In the genomic region with DNA sequence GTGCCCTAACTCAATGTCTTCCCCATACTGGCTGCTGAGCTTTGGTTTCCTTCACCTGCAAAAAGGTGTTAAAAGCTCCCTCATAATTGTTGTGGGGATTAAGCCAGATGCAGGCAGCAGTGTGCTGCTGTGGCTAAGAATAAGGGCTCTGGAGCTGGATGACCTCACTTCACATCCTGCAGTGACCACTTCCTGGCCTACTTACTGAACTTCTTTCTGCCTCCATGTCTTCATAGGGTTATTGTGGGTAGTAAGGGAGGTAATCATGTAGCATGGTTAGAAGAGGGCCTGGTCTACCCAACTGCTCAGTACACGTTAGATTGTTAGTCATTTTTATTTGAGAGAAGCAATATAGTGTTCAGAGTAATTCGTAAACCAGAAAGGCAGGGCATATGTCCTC, we compare ENCODE assay signal across 8 cellular contexts. TPM values are rescaled to one million over a fixed set of nuclear protein-coding genes. Genes with fewer than 3 reads are reported as not detected.
DNase-seq lines count a peak whose midpoint lies in the region; ATAC-seq and TF ChIP-seq lines count a peak whose summit lies in the region.

No MANE protein-coding gene starts in this region.

- in situ Hi-C loops in astrocyte of the spinal cord (cut with HindIII; ENCODE audit: low sequenced_read_pairs) (no loop called here), G401 (cut with HindIII; ENCODE audit: low sequenced_read_pairs) (no loop called here)

- DNase-seq in AML-193 (lab: John Stamatoyannopoulos, UW), result peak; percentile 65 to 72
- DNase-seq in astrocyte of the spinal cord (ENCODE audit: low read depth, low spot score), result peak; percentile 37
- no peak for DNase-seq in SIG-M5 treated with dmso at 0.1 percent for 504 hours (lab: John Stamatoyannopoulos, UW; ENCODE audit: unreplicated experiment)
- no peak for DNase-seq in DMS53 treated with DMSO at 0.1 percent for 48 hours (lab: John Stamatoyannopoulos, UW; ENCODE audit: unreplicated experiment)
- DNase-seq in G401 (ENCODE audit: low spot score), result no peak
- no peak for DNase-seq in LoVo (ENCODE audit: low spot score)

- no peak overlapping the region for H3K4me3 ChIP-seq in astrocyte of the spinal cord (ENCODE audit: low read depth, low read length)

- ATAC-seq in GM19035 (IDR thresholded peaks at IDR 0.05; ENCODE audit: unreplicated experiment) (peak; percentile 81), HG03432 (IDR thresholded peaks at IDR 0.05; ENCODE audit: unreplicated experiment) (peak; percentile 84)

- TF ChIP-seq CTCF in astrocyte of the spinal cord (IDR thresholded peaks at IDR 0.05; ENCODE audit: low read depth, low read length), result no peak

RNA-seq across cellular contexts. Expression of gene GYG1, which starts 18.4 kb away (rescaled TPM):
- total RNA-seq in G401 (2014; rRNA removed; shearing (Covaris generic)), result 120 and 135 TPM in 2 replicates

Comparison
In these comparisons a context has a peak if more than half of its experiments do, and no peak if none do; other contexts are left out.
1. DNase-seq: peak in AML-193 (2 of 2) and astrocyte of the spinal cord (single experiment); none in SIG-M5 treated with dmso at 0.1 percent for 504 hours (single experiment), DMS53 treated with DMSO at 0.1 percent for 48 hours (single experiment), G401 (single experiment) and LoVo (single experiment).